ENCODE assay signal across 10 cellular contexts in genomic region chr16:81431554-81432353, GRCh38. TPM values are rescaled to one million over a fixed set of nuclear protein-coding genes. Genes with fewer than 3 reads are reported as not detected.
DNase-seq lines count a peak whose midpoint lies in the region; ATAC-seq lines count a peak whose summit lies in the region.
"Had no signal": no experiment of that assay in that cellular context is flagged by ENCODE, and none has a peak within 500 bp of the region (broad histone marks: within the 10 kb centered on the region; RNA-seq: fewer than 3 reads in every experiment).

No MANE protein-coding gene starts in this region.

- H3K27ac Mint-ChIP-seq in dendritic cell treated with granulocyte-macrophage colony-stimulating factor and Interleukin-4, amounts not matched to agents 40 ng/mL and 50 ng/mL, for 4 days, result peak overlapping the region; percentile 81

- H2AK5ac ChIP-seq in trophoblast cell (ENCODE audit: low read length), result no peak overlapping the region

- peak; percentile 25 for ATAC-seq in GM18867 (IDR thresholded peaks at IDR 0.05; ENCODE audit: unreplicated experiment)

- H3K18ac ChIP-seq in trophoblast cell (ENCODE audit: low read length), result no peak overlapping the region

- H2BK5ac ChIP-seq in trophoblast cell (ENCODE audit: low read depth, low read length, poor library complexity), result peak overlapping the region; percentile 27

- H3K4me1 Mint-ChIP-seq in dendritic cell treated with granulocyte-macrophage colony-stimulating factor and Interleukin-4, amounts not matched to agents 40 ng/mL and 50 ng/mL, for 4 days (ENCODE audit: low read depth), result peaks cover 50% of the 10 kb centered on the region
- H3K4me1 Mint-ChIP-seq: activated naive CD4-positive, alpha-beta T cell treated with anti-CD3 and anti-CD28 coated beads, Interleukin-2, amount 50 U/mL, for 24 hours had no signal

- H3K79me2 ChIP-seq in trophoblast cell (ENCODE audit: control insufficient read depth, insufficient read depth, low read length, poor library complexity), result no peaks in the 10 kb centered on the region

- peaks cover 11 to 25% of the 10 kb centered on the region in 2 experiments for H3K4me1 ChIP-seq in trophoblast cell (ENCODE audit: control insufficient read depth in 1 of 2, insufficient read depth in 2 of 2, low read length in 2 of 2)

- no peak overlapping the region for H3K9ac ChIP-seq in trophoblast cell (ENCODE audit: low read length)

- no peak overlapping the region for H3K14ac ChIP-seq in trophoblast cell (ENCODE audit: low read length)

- no peaks in the 10 kb centered on the region for H3K36me3 Mint-ChIP-seq in dendritic cell treated with granulocyte-macrophage colony-stimulating factor and Interleukin-4, amounts not matched to agents 40 ng/mL and 50 ng/mL, for 4 days (ENCODE audit: low read depth)
- H3K36me3 Mint-ChIP-seq: activated naive CD4-positive, alpha-beta T cell treated with anti-CD3 and anti-CD28 coated beads, Interleukin-2, amount 50 U/mL, for 24 hours had no signal

- no peak overlapping the region for H4K91ac ChIP-seq in trophoblast cell (ENCODE audit: low read depth, low read length)

- H3K27ac ChIP-seq in trophoblast cell (ENCODE audit: low read depth, low read length), result peak overlapping the region; percentile 5

- H3K79me1 ChIP-seq in trophoblast cell (ENCODE audit: low read length), result peaks cover 10% of the 10 kb centered on the region

- no peak overlapping the region for H4K8ac ChIP-seq in trophoblast cell (ENCODE audit: low read depth, low read length)

- H3K27me3 Mint-ChIP-seq in dendritic cell treated with granulocyte-macrophage colony-stimulating factor and Interleukin-4, amounts not matched to agents 40 ng/mL and 50 ng/mL, for 4 days, result no peaks in the 10 kb centered on the region
- H3K27me3 Mint-ChIP-seq: activated naive CD4-positive, alpha-beta T cell treated with anti-CD3 and anti-CD28 coated beads, Interleukin-2, amount 50 U/mL, for 24 hours had no signal

- H3K4ac ChIP-seq in trophoblast cell (ENCODE audit: low read depth, low read length), result no peak overlapping the region

- no peaks in the 10 kb centered on the region for H3K27me3 ChIP-seq in trophoblast cell (ENCODE audit: insufficient read depth, low read length)

- no CpG with 5 or more reads among the region's 23 CpGs for WGBS in trophoblast cell (ENCODE audit: extremely low coverage, insufficient coverage, insufficient read length)

- H3K4me3 Mint-ChIP-seq in dendritic cell treated with granulocyte-macrophage colony-stimulating factor and Interleukin-4, amounts not matched to agents 40 ng/mL and 50 ng/mL, for 4 days, result no peak overlapping the region
- H3K4me3 Mint-ChIP-seq: activated naive CD4-positive, alpha-beta T cell treated with anti-CD3 and anti-CD28 coated beads, Interleukin-2, amount 50 U/mL, for 24 hours had no signal

- H4K12ac ChIP-seq in trophoblast cell (ENCODE audit: low read depth, low read length), result no peak overlapping the region

- H2AFZ ChIP-seq in trophoblast cell (ENCODE audit: insufficient read depth, low read length, poor library complexity), result no peak overlapping the region

- peaks cover 2% of the 10 kb centered on the region for H3K9me3 ChIP-seq in trophoblast cell (ENCODE audit: insufficient read depth, low read depth, low read length)

- no peak overlapping the region for H3K4me3 ChIP-seq in trophoblast cell (ENCODE audit: low read depth, low read length)

- no peak overlapping the region for H3K23ac ChIP-seq in trophoblast cell (ENCODE audit: low read length)

- DNase-seq in NCI-H2107 (lab: John Stamatoyannopoulos, UW) (peak; percentile 44), trophoblast cell (peak; percentile 92 to 93), midbrain (lab: John Stamatoyannopoulos, UW) (no peak), RKO (ENCODE audit: low spot score) (no peak), activated gamma-delta T cell treated with Interleukin-2 at 50 U/mL for 16 hours (no peak)
- no peak for DNase-seq in activated naive CD4-positive, alpha-beta T cell treated with anti-CD3 and anti-CD28 coated beads, Interleukin-2, amount 50 U/mL, for 16 hours
- DNase-seq: NCI-H1105 treated with DMSO at 0.1 percent for 48 hours had no signal

- no peaks in the 10 kb centered on the region for H3K9me3 Mint-ChIP-seq in dendritic cell treated with granulocyte-macrophage colony-stimulating factor and Interleukin-4, amounts not matched to agents 40 ng/mL and 50 ng/mL, for 4 days
- H3K9me3 Mint-ChIP-seq: activated naive CD4-positive, alpha-beta T cell treated with anti-CD3 and anti-CD28 coated beads, Interleukin-2, amount 50 U/mL, for 24 hours had no signal

- no peak overlapping the region for H3K4me2 ChIP-seq in trophoblast cell (ENCODE audit: low read length)

- intact Hi-C loops in dendritic cell treated with granulocyte-macrophage colony-stimulating factor and Interleukin-4, amounts not matched to agents 40 ng/mL and 50 ng/mL, for 4 days (cut with micrococcal nuclease), result no loop called here

- H3K36me3 ChIP-seq in trophoblast cell (ENCODE audit: control insufficient read depth in 1 of 2, insufficient read depth in 2 of 2, low read length in 2 of 2), result no peaks in the 10 kb centered on the region

- H2BK12ac ChIP-seq in trophoblast cell (ENCODE audit: low read length), result no peak overlapping the region

- no peak overlapping the region for H2BK120ac ChIP-seq in trophoblast cell (ENCODE audit: insufficient read depth, low read length, poor library complexity)

RNA-seq across cellular contexts. Expression of gene CMIP, which starts 12.9 kb away (rescaled TPM):
- polyA plus RNA-seq in trophoblast cell (2013), result 78.7 and 79.2 TPM in 2 replicates

Comparison
In these comparisons a context has a peak if more than half of its experiments do, and no peak if none do; other contexts are left out.
1. DNase-seq: peak in NCI-H2107 (single experiment) and trophoblast cell (2 of 2); none in midbrain (single experiment), activated naive CD4-positive, alpha-beta T cell treated with anti-CD3 and anti-CD28 coated beads, Interleukin-2, amount 50 U/mL, for 16 hours (single experiment), RKO (single experiment) and activated gamma-delta T cell treated with Interleukin-2 at 50 U/mL for 16 hours (single experiment).